28 cellular contexts compared by ENCODE assay signal in the genomic region with DNA sequence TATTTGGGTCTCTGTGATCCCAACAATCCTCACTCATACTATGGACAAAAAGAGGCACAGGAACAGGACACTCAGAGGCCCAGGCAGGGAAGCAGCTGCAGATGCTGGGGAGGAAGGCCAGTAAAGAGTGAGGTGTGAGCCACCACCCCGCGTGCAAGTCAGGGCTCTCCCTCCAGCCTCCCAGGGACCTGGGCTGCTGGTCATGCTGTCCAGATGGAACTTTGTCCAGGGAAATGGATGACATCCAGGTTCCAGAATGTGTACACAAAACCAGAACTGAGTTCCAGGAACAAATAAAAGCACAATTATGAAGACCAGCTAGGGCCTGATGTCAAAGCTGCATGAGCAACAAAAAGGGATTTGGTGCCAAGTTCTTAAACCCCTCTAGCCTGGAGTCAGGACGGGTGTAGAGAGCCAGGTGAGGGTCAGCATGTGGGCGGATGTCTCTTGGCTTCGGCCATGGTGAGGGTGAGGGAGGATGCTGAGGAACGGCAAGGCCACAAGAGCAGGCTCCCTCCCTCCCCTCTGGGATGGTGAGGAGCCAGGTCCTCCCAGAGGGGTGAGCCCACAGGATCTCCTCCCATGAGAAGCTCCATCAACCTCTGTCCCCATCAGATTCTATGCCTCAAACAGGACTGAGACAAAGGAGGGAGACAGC.
DNase-seq lines count a peak whose midpoint lies in the region; ATAC-seq and TF ChIP-seq lines count a peak whose summit lies in the region.
"Had no signal": no experiment of that assay in that cellular context is flagged by ENCODE, and none has a peak within 500 bp of the region (broad histone marks: within the 10 kb centered on the region; RNA-seq: fewer than 3 reads in every experiment).

No MANE protein-coding gene starts in this region.

- ATAC-seq in GM19463 (IDR thresholded peaks at IDR 0.05; ENCODE audit: unreplicated experiment): no peak
- ATAC-seq: activated CD4-positive, alpha-beta T cell treated with anti-CD3 and anti-CD28 coated beads for 36 hours; activated CD8-positive, alpha-beta T cell treated with anti-CD3 and anti-CD28 coated beads for 36 hours had no signal

- H3K4me1 ChIP-seq in esophagus muscularis mucosa (peaks cover 7 to 25% (median 14%) of the 10 kb centered on the region in 4 donors), liver (ENCODE audit: control insufficient read depth in 4 of 4, insufficient read depth in 4 of 4, low read length in 3 of 4) (peaks cover 0 to 14% (median 5%) of the 10 kb centered on the region in 4 donors), sigmoid colon (no peaks in the 10 kb centered on the region)
- H3K4me1 ChIP-seq: BE2C, HAP-1, neural progenitor cell, Peyer's patch had no signal

- no peak overlapping the region for H3K4me3 ChIP-seq in esophagus muscularis mucosa
- no peak overlapping the region for H3K4me3 ChIP-seq in liver (ENCODE audit: low read depth in 1 of 3, low read length in 3 of 3)
- no peak overlapping the region for H3K4me3 ChIP-seq in sigmoid colon
- H3K4me3 ChIP-seq: HAP-1, neural progenitor cell, Peyer's patch, vagina had no signal

- DNase-seq in GM04504 (ENCODE audit: low read depth) (peak; percentile 6), esophagus muscularis mucosa (ENCODE audit: extremely low spot score) (peak; percentile 91), sigmoid colon (peak; percentile 82), islet precursor cell (no peak), nucleus accumbens (lab: John Stamatoyannopoulos, UW) (no peak), occipital lobe (lab: John Stamatoyannopoulos, UW) (no peak)
- DNase-seq: activated CD4-positive, alpha-beta T cell treated with anti-CD3 and anti-CD28 coated beads for 36 hours; activated CD8-positive, alpha-beta memory T cell treated with anti-CD3 and anti-CD28 coated beads, Interleukin-2, amount 50 U/mL, for 48 hours; activated CD8-positive, alpha-beta T cell treated with anti-CD3 and anti-CD28 coated beads for 36 hours; activated naive CD4-positive, alpha-beta T cell treated with Interleukin-2 at 50 U/mL for 16 hours; BE2C; CD8-positive, alpha-beta memory T cell; erythroblast; head of caudate nucleus; Karpas-422; mammary epithelial cell; MV-4-11; NCI-H1436; NCI-H226; NCI-H69; Peyer's patch; SIG-M5; small intestine had no signal

- no peaks in the 10 kb centered on the region for H3K27me3 ChIP-seq in esophagus muscularis mucosa
- H3K27me3 ChIP-seq in liver (ENCODE audit: control insufficient read depth in 4 of 4, insufficient read depth in 4 of 4, low read length in 3 of 4): no peaks in the 10 kb centered on the region
- no peaks in the 10 kb centered on the region for H3K27me3 ChIP-seq in sigmoid colon
- H3K27me3 ChIP-seq: BE2C, neural progenitor cell, Peyer's patch, vagina had no signal

- 68% methylated on average over 6 of the region's 6 CpGs for WGBS in esophagus muscularis mucosa
- WGBS in liver: 36% methylated on average over 6 of the region's 6 CpGs
- WGBS in sigmoid colon, 2 donors: 75 to 85% methylated on average over 6 of the region's 6 CpGs

- H3K9me3 ChIP-seq in esophagus muscularis mucosa (peaks cover 0 to 8% (median 4%) of the 10 kb centered on the region in 4 donors), liver (ENCODE audit: control insufficient read depth in 4 of 4, low read length in 3 of 4) (no peaks in the 10 kb centered on the region), sigmoid colon (peaks cover 0 to 3% (median 0%) of the 10 kb centered on the region in 4 donors)
- H3K9me3 ChIP-seq: BE2C, Peyer's patch, vagina had no signal

- peak overlapping the region in 1 of 4 donors; percentile 30 for H3K27ac ChIP-seq in esophagus muscularis mucosa (replicated peaks in 1 of 4)
- no peak overlapping the region for H3K27ac ChIP-seq in liver (ENCODE audit: low read depth in 1 of 2, low read length in 2 of 2)
- H3K27ac ChIP-seq in sigmoid colon: peak overlapping the region in 2 of 4 donors; percentile 17 to 35
- H3K27ac ChIP-seq: neural progenitor cell, Peyer's patch, vagina had no signal

- TF ChIP-seq POLR2A in esophagus muscularis mucosa (IDR thresholded peaks at IDR 0.05; ENCODE audit: low read depth) (no peak), sigmoid colon (IDR thresholded peaks at IDR 0.05) (no peak)

- TF ChIP-seq EP300 in esophagus muscularis mucosa (IDR thresholded peaks at IDR 0.05) (no peak), sigmoid colon (IDR thresholded peaks at IDR 0.05) (no peak)

- no peak overlapping the region for H3K9ac ChIP-seq in liver (ENCODE audit: low read depth in 1 of 2, low read length in 2 of 2)
- H3K9ac ChIP-seq: neural progenitor cell had no signal

- TF ChIP-seq CTCF in esophagus muscularis mucosa (IDR thresholded peaks at IDR 0.05): no peak
- TF ChIP-seq CTCF in liver (IDR thresholded peaks at IDR 0.05; ENCODE audit: low read depth, low read length, missing input control): no peak
- no peak for TF ChIP-seq CTCF in sigmoid colon (IDR thresholded peaks at IDR 0.05)

- no peaks in the 10 kb centered on the region for H3K36me3 ChIP-seq in esophagus muscularis mucosa
- H3K36me3 ChIP-seq in liver (ENCODE audit: control insufficient read depth in 4 of 4, insufficient read depth in 3 of 4, low read depth in 1 of 4, low read length in 3 of 4): no peaks in the 10 kb centered on the region
- H3K36me3 ChIP-seq in sigmoid colon: no peaks in the 10 kb centered on the region
- H3K36me3 ChIP-seq: BE2C, HAP-1, neural progenitor cell, Peyer's patch, vagina had no signal

- intact Hi-C loops in esophagus muscularis mucosa (cut with DNase I): no loop called here
- intact Hi-C loops in sigmoid colon (cut with DNase I): no loop called here

- TF ChIP-seq RAD21 in liver (IDR thresholded peaks at IDR 0.05): peak; percentile 61 to 71

TF ChIP-seq in liver, 16 proteins besides CTCF, POLR2A, EP300 and RAD21:
- TF ChIP-seq FOXA1 (IDR thresholded peaks at IDR 0.05) (no peak), EGR1 (IDR thresholded peaks at IDR 0.05; ENCODE audit: low read depth in 2 of 2) (peak in 1 of 2 donors; percentile 64), HNF4G (IDR thresholded peaks at IDR 0.05) (no peak), YY1 (IDR thresholded peaks at IDR 0.05) (peak; percentile 54), REST (IDR thresholded peaks at IDR 0.05) (no peak), MAX (IDR thresholded peaks at IDR 0.05) (peak; percentile 95), TAF1 (conservative IDR thresholded peaks at IDR 0.05) (no peak), SP1 (IDR thresholded peaks at IDR 0.05) (peak; percentile 51), FOXA2 (IDR thresholded peaks at IDR 0.05) (peak; percentile 34), GABPA (IDR thresholded peaks at IDR 0.05 in 1 of 2, conservative IDR thresholded peaks at IDR 0.05 in 1 of 2) (no peak), ATF3 (IDR thresholded peaks at IDR 0.05) (no peak), NR2F2 (IDR thresholded peaks at IDR 0.05) (no peak), RXRA (IDR thresholded peaks at IDR 0.05) (peak in 1 of 2 donors; percentile 60), HNF4A (conservative IDR thresholded peaks at IDR 0.05) (peak; percentile 71 to 80), JUND (IDR thresholded peaks at IDR 0.05) (peak in 1 of 2 donors; percentile 25)
- TF ChIP-seq, protein P1, sequence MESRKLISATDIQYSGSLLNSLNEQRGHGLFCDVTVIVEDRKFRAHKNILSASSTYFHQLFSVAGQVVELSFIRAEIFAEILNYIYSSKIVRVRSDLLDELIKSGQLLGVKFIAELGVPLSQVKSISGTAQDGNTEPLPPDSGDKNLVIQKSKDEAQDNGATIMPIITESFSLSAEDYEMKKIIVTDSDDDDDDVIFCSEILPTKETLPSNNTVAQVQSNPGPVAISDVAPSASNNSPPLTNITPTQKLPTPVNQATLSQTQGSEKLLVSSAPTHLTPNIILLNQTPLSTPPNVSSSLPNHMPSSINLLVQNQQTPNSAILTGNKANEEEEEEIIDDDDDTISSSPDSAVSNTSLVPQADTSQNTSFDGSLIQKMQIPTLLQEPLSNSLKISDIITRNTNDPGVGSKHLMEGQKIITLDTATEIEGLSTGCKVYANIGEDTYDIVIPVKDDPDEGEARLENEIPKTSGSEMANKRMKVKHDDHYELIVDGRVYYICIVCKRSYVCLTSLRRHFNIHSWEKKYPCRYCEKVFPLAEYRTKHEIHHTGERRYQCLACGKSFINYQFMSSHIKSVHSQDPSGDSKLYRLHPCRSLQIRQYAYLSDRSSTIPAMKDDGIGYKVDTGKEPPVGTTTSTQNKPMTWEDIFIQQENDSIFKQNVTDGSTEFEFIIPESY (IDR thresholded peaks at IDR 0.05): no peak

Comparison
In these comparisons a context has a peak if more than half of its experiments do, and no peak if none do; other contexts are left out.
1. DNase-seq: peak in GM04504 (single experiment), esophagus muscularis mucosa (single experiment) and sigmoid colon (single experiment); none in islet precursor cell (single experiment), nucleus accumbens (0 of 56) and occipital lobe (single experiment).